ENCODE assay signal across 12 cellular contexts in genomic region chr18:63158012-63158631, GRCh38.
DNase-seq lines count a peak whose midpoint lies in the region; ATAC-seq and TF ChIP-seq lines count a peak whose summit lies in the region.
"Had no signal": no experiment of that assay in that cellular context is flagged by ENCODE, and none has a peak within 500 bp of the region (broad histone marks: within the 10 kb centered on the region; RNA-seq: fewer than 3 reads in every experiment).

No MANE protein-coding gene starts in this region.

- no peak overlapping the region for H2AK5ac ChIP-seq in mesenchymal stem cell (ENCODE audit: low read length, severe bottlenecking)

- no peak for ATAC-seq in CD8-positive, alpha-beta T cell
- no peak for ATAC-seq in naive thymus-derived CD8-positive, alpha-beta T cell

- H3K27ac Mint-ChIP-seq in CD8-positive, alpha-beta T cell: peak overlapping the region; percentile 98
- peak overlapping the region; percentile 99 for H3K27ac Mint-ChIP-seq in activated T-helper 2 cell treated with anti-CD3 and anti-CD28 coated beads, Interferon-gamma antibody, Interleukin-2, Interleukin-4, amounts not matched to agents 10 μg/mL and 5 μg/mL and 100 μg/mL, durations not matched to agents 14 hours and 24 hours and 36 hours
- H3K27ac Mint-ChIP-seq in naive thymus-derived CD8-positive, alpha-beta T cell: peak overlapping the region; percentile 95 to 100 (median 98)

- intact Hi-C loops in CD8-positive, alpha-beta T cell (cut with DNase I, micrococcal nuclease): loop anchor here (2.0 to 5.0 kb wide), 2 partner anchors 63 to 264 kb away; partner anchors contain the start of gene VPS4B (in 1 of the 2)
- intact Hi-C loops in activated T-helper 2 cell treated with anti-CD3 and anti-CD28 coated beads, Interferon-gamma antibody, Interleukin-2, Interleukin-4, amounts not matched to agents 10 μg/mL and 5 μg/mL and 100 μg/mL, durations not matched to agents 14 hours and 24 hours and 36 hours (cut with micrococcal nuclease): loop anchor here (2.0 kb wide), 1 partner anchor 209 kb away; the partner anchor contains the start of gene KDSR

- H2BK5ac ChIP-seq in mesenchymal stem cell (ENCODE audit: low read depth, low read length, poor library complexity, severe bottlenecking): no peak overlapping the region

- no peak overlapping the region for H3K4ac ChIP-seq in mesenchymal stem cell (ENCODE audit: low read depth in 1 of 2, low read length in 2 of 2)

- peak overlapping the region; percentile 60 for H3K27ac ChIP-seq in CD8-positive, alpha-beta T cell (ENCODE audit: low read depth, low read length)
- H3K27ac ChIP-seq in mesenchymal stem cell (ENCODE audit: low read length, poor library complexity, severe bottlenecking): no peak overlapping the region
- H3K27ac ChIP-seq: brain microvascular endothelial cell had no signal

- H3K14ac ChIP-seq in mesenchymal stem cell (ENCODE audit: low read length in 2 of 2): no peak overlapping the region

- no peak for TF ChIP-seq CTCF in CD8-positive, alpha-beta T cell (IDR thresholded peaks at IDR 0.05)

- no peak for DNase-seq in CD8-positive, alpha-beta T cell
- DNase-seq in activated T-helper 2 cell treated with anti-CD3 and anti-CD28 coated beads, Interferon-gamma antibody, Interleukin-2, Interleukin-4, amounts not matched to agents 10 μg/mL and 5 μg/mL and 100 μg/mL, durations not matched to agents 14 hours and 24 hours and 36 hours (ENCODE audit: low spot score): no peak
- DNase-seq in naive thymus-derived CD8-positive, alpha-beta T cell: no peak
- no peak for DNase-seq in mesenchymal stem cell
- no peak for DNase-seq in medulla oblongata (ENCODE audit: extremely low spot score)
- no peak for DNase-seq in NCI-H2227 treated with DMSO at 0.1 percent for 48 hours (lab: John Stamatoyannopoulos, UW)
- DNase-seq in COR-L47 (lab: John Stamatoyannopoulos, UW): no peak
- DNase-seq: brain microvascular endothelial cell, Caco-2, erythroblast, NCI-H1105 had no signal

- POLR2A ChIA-PET in CD8-positive, alpha-beta T cell (lab: Charles Lee): interaction anchor here (0.7 to 2.0 kb wide), 3 partner anchors 82 to 160 kb away, joined by 3 to 5 read pairs (median 4); no protein-coding TSS in a partner anchor
- POLR2A ChIA-PET in naive thymus-derived CD8-positive, alpha-beta T cell (lab: Charles Lee): interaction anchor here (0.6 to 7.5 kb wide), 10 partner anchors 11 to 160 kb away, joined by 3 to 58 read pairs (median 4); partner anchors contain the start of gene BCL2

- WGBS in mesenchymal stem cell: 89% methylated on average over 6 of the region's 7 CpGs

- H2AFZ ChIP-seq in mesenchymal stem cell (ENCODE audit: low read depth, low read length): no peak overlapping the region

- peak overlapping the region; percentile 83 for H3K4me3 Mint-ChIP-seq in CD8-positive, alpha-beta T cell
- H3K4me3 Mint-ChIP-seq in activated T-helper 2 cell treated with anti-CD3 and anti-CD28 coated beads, Interferon-gamma antibody, Interleukin-2, Interleukin-4, amounts not matched to agents 10 μg/mL and 5 μg/mL and 100 μg/mL, durations not matched to agents 14 hours and 24 hours and 36 hours (ENCODE audit: low read depth): peak overlapping the region; percentile 78
- H3K4me3 Mint-ChIP-seq in naive thymus-derived CD8-positive, alpha-beta T cell: peak overlapping the region; percentile 75 to 94 (median 86)

- peaks cover 7% of the 10 kb centered on the region for H3K36me3 Mint-ChIP-seq in CD8-positive, alpha-beta T cell
- peaks cover 39% of the 10 kb centered on the region for H3K36me3 Mint-ChIP-seq in activated T-helper 2 cell treated with anti-CD3 and anti-CD28 coated beads, Interferon-gamma antibody, Interleukin-2, Interleukin-4, amounts not matched to agents 10 μg/mL and 5 μg/mL and 100 μg/mL, durations not matched to agents 14 hours and 24 hours and 36 hours (ENCODE audit: low read depth)
- no peaks in the 10 kb centered on the region for H3K36me3 Mint-ChIP-seq in naive thymus-derived CD8-positive, alpha-beta T cell

- no peak overlapping the region for H3K9ac ChIP-seq in mesenchymal stem cell (ENCODE audit: low read length)

- H2BK12ac ChIP-seq in mesenchymal stem cell (ENCODE audit: low read length in 2 of 2): no peak overlapping the region

- peaks cover 99% of the 10 kb centered on the region for H3K4me1 ChIP-seq in CD8-positive, alpha-beta T cell (ENCODE audit: insufficient read depth, low read length)
- H3K4me1 ChIP-seq in mesenchymal stem cell (ENCODE audit: control insufficient read depth, insufficient read depth, low read depth, low read length): peaks cover 12% of the 10 kb centered on the region
- H3K4me1 ChIP-seq: Caco-2 had no signal

- no peak overlapping the region for H3K23ac ChIP-seq in mesenchymal stem cell (ENCODE audit: low read length in 2 of 2)

- H3K79me1 ChIP-seq in mesenchymal stem cell (replicated peaks; ENCODE audit: low read length, poor library complexity, severe bottlenecking): no peaks in the 10 kb centered on the region

- no peaks in the 10 kb centered on the region for H3K9me3 Mint-ChIP-seq in CD8-positive, alpha-beta T cell
- no peaks in the 10 kb centered on the region for H3K9me3 Mint-ChIP-seq in activated T-helper 2 cell treated with anti-CD3 and anti-CD28 coated beads, Interferon-gamma antibody, Interleukin-2, Interleukin-4, amounts not matched to agents 10 μg/mL and 5 μg/mL and 100 μg/mL, durations not matched to agents 14 hours and 24 hours and 36 hours
- H3K9me3 Mint-ChIP-seq in naive thymus-derived CD8-positive, alpha-beta T cell: peaks cover 0 to 4% (median 0%) of the 10 kb centered on the region in 9 donors

- no peak overlapping the region for H2BK15ac ChIP-seq in mesenchymal stem cell (ENCODE audit: low read depth, poor library complexity, severe bottlenecking)

- H2BK120ac ChIP-seq in mesenchymal stem cell (ENCODE audit: low read depth, low read length): no peak overlapping the region

- no peaks in the 10 kb centered on the region for H3K9me3 ChIP-seq in CD8-positive, alpha-beta T cell (ENCODE audit: low read length)
- H3K9me3 ChIP-seq in mesenchymal stem cell (ENCODE audit: control insufficient read depth, low read length): no peaks in the 10 kb centered on the region
- H3K9me3 ChIP-seq: Caco-2 had no signal

- CTCF ChIA-PET in CD8-positive, alpha-beta T cell (lab: Charles Lee): interaction anchor here (1.0 to 9.0 kb wide), 9 partner anchors 25 to 165 kb away, joined by 3 to 70 read pairs (median 5); partner anchors contain the start of gene BCL2

- H3K18ac ChIP-seq in mesenchymal stem cell (ENCODE audit: low read depth in 1 of 2, low read length in 2 of 2): no peak overlapping the region

- peak overlapping the region; percentile 48 for H3K4me3 ChIP-seq in CD8-positive, alpha-beta T cell (ENCODE audit: low read depth, low read length)
- no peak overlapping the region for H3K4me3 ChIP-seq in mesenchymal stem cell (ENCODE audit: insufficient read depth in 1 of 2, low read depth in 1 of 2, low read length in 2 of 2)

- H3K4me2 ChIP-seq in mesenchymal stem cell (ENCODE audit: low read length, poor library complexity, severe bottlenecking): no peak overlapping the region

- H3K27me3 Mint-ChIP-seq in CD8-positive, alpha-beta T cell (ENCODE audit: low read depth): no peaks in the 10 kb centered on the region
- H3K27me3 Mint-ChIP-seq in activated T-helper 2 cell treated with anti-CD3 and anti-CD28 coated beads, Interferon-gamma antibody, Interleukin-2, Interleukin-4, amounts not matched to agents 10 μg/mL and 5 μg/mL and 100 μg/mL, durations not matched to agents 14 hours and 24 hours and 36 hours (ENCODE audit: low read depth): no peaks in the 10 kb centered on the region
- H3K27me3 Mint-ChIP-seq in naive thymus-derived CD8-positive, alpha-beta T cell: no peaks in the 10 kb centered on the region

- peaks cover 100% of the 10 kb centered on the region for H3K4me1 Mint-ChIP-seq in CD8-positive, alpha-beta T cell (ENCODE audit: low read depth)
- peaks cover 99% of the 10 kb centered on the region for H3K4me1 Mint-ChIP-seq in activated T-helper 2 cell treated with anti-CD3 and anti-CD28 coated beads, Interferon-gamma antibody, Interleukin-2, Interleukin-4, amounts not matched to agents 10 μg/mL and 5 μg/mL and 100 μg/mL, durations not matched to agents 14 hours and 24 hours and 36 hours (ENCODE audit: low read depth)
- peaks cover 61 to 100% (median 100%) of the 10 kb centered on the region in 4 donors for H3K4me1 Mint-ChIP-seq in naive thymus-derived CD8-positive, alpha-beta T cell

- no peak overlapping the region for H4K91ac ChIP-seq in mesenchymal stem cell (ENCODE audit: low read length)

- H3K36me3 ChIP-seq in CD8-positive, alpha-beta T cell (ENCODE audit: insufficient read depth, low read length): no peaks in the 10 kb centered on the region
- H3K36me3 ChIP-seq in mesenchymal stem cell (ENCODE audit: control insufficient read depth in 1 of 2, insufficient read depth in 2 of 2, low read depth in 1 of 2, low read length in 2 of 2): no peaks in the 10 kb centered on the region
- H3K36me3 ChIP-seq: brain microvascular endothelial cell had no signal

- TF ChIP-seq POLR2A in GM19099 (IDR thresholded peaks at IDR 0.05; ENCODE audit: extremely low read depth, insufficient read length, low read depth): peak; percentile 68

- H3K27me3 ChIP-seq in CD8-positive, alpha-beta T cell (ENCODE audit: insufficient read depth, low read length): no peaks in the 10 kb centered on the region
- H3K27me3 ChIP-seq in mesenchymal stem cell (ENCODE audit: control insufficient read depth in 1 of 2, insufficient read depth in 1 of 2, low read length in 2 of 2): peaks cover 4 to 7% of the 10 kb centered on the region in 2 experiments
- H3K27me3 ChIP-seq: brain microvascular endothelial cell had no signal

- no peak overlapping the region for H4K8ac ChIP-seq in mesenchymal stem cell (ENCODE audit: low read length)
